ENCODE assay signal across 14 cellular contexts in genomic region chr5:84249918-84250635, GRCh38.
A peak's percentile ranks its signal among the peaks of the same experiment; 100 is the strongest.
DNase-seq lines count a peak whose midpoint lies in the region; ATAC-seq and TF ChIP-seq lines count a peak whose summit lies in the region.
"Had no signal": no experiment of that assay in that cellular context is flagged by ENCODE, and none has a peak within 500 bp of the region (broad histone marks: within the 10 kb centered on the region; RNA-seq: fewer than 3 reads in every experiment).

No MANE protein-coding gene starts in this region.

- CTCF ChIA-PET in activated CD4-positive, alpha-beta memory T cell treated with anti-CD3 and anti-CD28 coated beads, Interleukin-2, amount 10 ng/mL, durations not matched to agents 7 days and 5 days (lab: Charles Lee): no interaction called here

- POLR2A ChIA-PET in naive thymus-derived CD8-positive, alpha-beta T cell (lab: Charles Lee): no interaction called here
- POLR2A ChIA-PET in activated CD4-positive, alpha-beta memory T cell treated with anti-CD3 and anti-CD28 coated beads, Interleukin-2, amount 10 ng/mL, durations not matched to agents 7 days and 5 days (lab: Charles Lee): no interaction called here

- H3K4me3 Mint-ChIP-seq in neural crest cell: no peak overlapping the region
- no peak overlapping the region for H3K4me3 Mint-ChIP-seq in naive thymus-derived CD8-positive, alpha-beta T cell
- H3K4me3 Mint-ChIP-seq in activated CD4-positive, alpha-beta memory T cell treated with anti-CD3 and anti-CD28 coated beads, Interleukin-2, amount 10 ng/mL, durations not matched to agents 7 days and 5 days: no peak overlapping the region
- H3K4me3 Mint-ChIP-seq: activated naive CD8-positive, alpha-beta T cell treated with anti-CD3 and anti-CD28 coated beads, Interleukin-2, amount 10 ng/mL, durations not matched to agents 7 days and 5 days; stimulated activated memory B cell treated with anti-CD40 and anti-IgM and Interleukin-4, amounts not matched to agents 10 μg/mL and 1 μg/mL and 100 μg/mL, for 72 hours had no signal

- no peaks in the 10 kb centered on the region for H3K9me3 Mint-ChIP-seq in neural crest cell
- peaks cover 0 to 15% (median 0%) of the 10 kb centered on the region in 9 donors for H3K9me3 Mint-ChIP-seq in naive thymus-derived CD8-positive, alpha-beta T cell
- H3K9me3 Mint-ChIP-seq in activated CD4-positive, alpha-beta memory T cell treated with anti-CD3 and anti-CD28 coated beads, Interleukin-2, amount 10 ng/mL, durations not matched to agents 7 days and 5 days: no peaks in the 10 kb centered on the region
- H3K9me3 Mint-ChIP-seq: activated naive CD8-positive, alpha-beta T cell treated with anti-CD3 and anti-CD28 coated beads, Interleukin-2, amount 10 ng/mL, durations not matched to agents 7 days and 5 days had no signal

- no peaks in the 10 kb centered on the region for H3K4me1 Mint-ChIP-seq in neural crest cell
- no peaks in the 10 kb centered on the region for H3K4me1 Mint-ChIP-seq in naive thymus-derived CD8-positive, alpha-beta T cell
- no peaks in the 10 kb centered on the region for H3K4me1 Mint-ChIP-seq in activated CD4-positive, alpha-beta memory T cell treated with anti-CD3 and anti-CD28 coated beads, Interleukin-2, amount 10 ng/mL, durations not matched to agents 7 days and 5 days
- H3K4me1 Mint-ChIP-seq: activated naive CD8-positive, alpha-beta T cell treated with anti-CD3 and anti-CD28 coated beads, Interleukin-2, amount 10 ng/mL, durations not matched to agents 7 days and 5 days; stimulated activated memory B cell treated with anti-CD40 and anti-IgM and Interleukin-4, amounts not matched to agents 10 μg/mL and 1 μg/mL and 100 μg/mL, for 72 hours had no signal

- TF ChIP-seq CTCF in neural crest cell (conservative IDR thresholded peaks at IDR 0.05): no peak

- no peaks in the 10 kb centered on the region for H3K27me3 Mint-ChIP-seq in neural crest cell (ENCODE audit: low read depth)
- no peaks in the 10 kb centered on the region for H3K27me3 Mint-ChIP-seq in naive thymus-derived CD8-positive, alpha-beta T cell
- H3K27me3 Mint-ChIP-seq in activated CD4-positive, alpha-beta memory T cell treated with anti-CD3 and anti-CD28 coated beads, Interleukin-2, amount 10 ng/mL, durations not matched to agents 7 days and 5 days: no peaks in the 10 kb centered on the region
- H3K27me3 Mint-ChIP-seq: activated naive CD8-positive, alpha-beta T cell treated with anti-CD3 and anti-CD28 coated beads, Interleukin-2, amount 10 ng/mL, durations not matched to agents 7 days and 5 days; stimulated activated memory B cell treated with anti-CD40 and anti-IgM and Interleukin-4, amounts not matched to agents 10 μg/mL and 1 μg/mL and 100 μg/mL, for 72 hours had no signal

- no peaks in the 10 kb centered on the region for H3K36me3 Mint-ChIP-seq in neural crest cell (ENCODE audit: low read depth)
- no peaks in the 10 kb centered on the region for H3K36me3 Mint-ChIP-seq in naive thymus-derived CD8-positive, alpha-beta T cell
- no peaks in the 10 kb centered on the region for H3K36me3 Mint-ChIP-seq in activated CD4-positive, alpha-beta memory T cell treated with anti-CD3 and anti-CD28 coated beads, Interleukin-2, amount 10 ng/mL, durations not matched to agents 7 days and 5 days (ENCODE audit: low read depth)
- H3K36me3 Mint-ChIP-seq: activated naive CD8-positive, alpha-beta T cell treated with anti-CD3 and anti-CD28 coated beads, Interleukin-2, amount 10 ng/mL, durations not matched to agents 7 days and 5 days; stimulated activated memory B cell treated with anti-CD40 and anti-IgM and Interleukin-4, amounts not matched to agents 10 μg/mL and 1 μg/mL and 100 μg/mL, for 72 hours had no signal

- DNase-seq in EL (peak; percentile 80), NCI-H524 (lab: John Stamatoyannopoulos, UW) (peak; percentile 48 to 87), dedifferentiated amniotic fluid mesenchymal stem cell (ENCODE audit: extremely low spot score) (peak; percentile 54), neural crest cell (ENCODE audit: low read depth, low spot score) (no peak), NCI-H2227 (lab: John Stamatoyannopoulos, UW; ENCODE audit: unreplicated experiment) (no peak)
- no peak for DNase-seq in naive thymus-derived CD8-positive, alpha-beta T cell
- DNase-seq in activated CD4-positive, alpha-beta memory T cell treated with anti-CD3 and anti-CD28 coated beads, Interleukin-2, amount 10 ng/mL, durations not matched to agents 7 days and 5 days: no peak
- DNase-seq: activated CD4-positive, alpha-beta T cell treated with anti-CD3 and anti-CD28 coated beads for 48 hours; activated naive CD8-positive, alpha-beta T cell treated with anti-CD3 and anti-CD28 coated beads, Interleukin-2, amount 10 ng/mL, durations not matched to agents 7 days and 5 days; mammary epithelial cell; NCI-H1436; small intestine had no signal

- ATAC-seq in HG03175 (IDR thresholded peaks at IDR 0.05; ENCODE audit: unreplicated experiment): no peak
- ATAC-seq in naive thymus-derived CD8-positive, alpha-beta T cell: no peak
- ATAC-seq: stimulated activated memory B cell treated with anti-CD40 and anti-IgM and Interleukin-4, amounts not matched to agents 10 μg/mL and 1 μg/mL and 100 μg/mL, for 72 hours had no signal

- H3K27ac Mint-ChIP-seq in neural crest cell (ENCODE audit: unreplicated experiment): peak overlapping the region; percentile 9
- no peak overlapping the region for H3K27ac Mint-ChIP-seq in naive thymus-derived CD8-positive, alpha-beta T cell
- no peak overlapping the region for H3K27ac Mint-ChIP-seq in activated CD4-positive, alpha-beta memory T cell treated with anti-CD3 and anti-CD28 coated beads, Interleukin-2, amount 10 ng/mL, durations not matched to agents 7 days and 5 days
- H3K27ac Mint-ChIP-seq: activated naive CD8-positive, alpha-beta T cell treated with anti-CD3 and anti-CD28 coated beads, Interleukin-2, amount 10 ng/mL, durations not matched to agents 7 days and 5 days; stimulated activated memory B cell treated with anti-CD40 and anti-IgM and Interleukin-4, amounts not matched to agents 10 μg/mL and 1 μg/mL and 100 μg/mL, for 72 hours had no signal

Comparison
In these comparisons a context has a peak if more than half of its experiments do, and no peak if none do; other contexts are left out.
1. DNase-seq: peak in EL (single experiment), NCI-H524 (2 of 2) and dedifferentiated amniotic fluid mesenchymal stem cell (single experiment); none in neural crest cell (single experiment), naive thymus-derived CD8-positive, alpha-beta T cell (0 of 10), NCI-H2227 (single experiment) and activated CD4-positive, alpha-beta memory T cell treated with anti-CD3 and anti-CD28 coated beads, Interleukin-2, amount 10 ng/mL, durations not matched to agents 7 days and 5 days (single experiment).